ENCODE assay signal across 14 cellular contexts in genomic region chr3:87206070-87206469, GRCh38. TPM values are rescaled to one million over a fixed set of nuclear protein-coding genes. Genes with fewer than 3 reads are reported as not detected.
DNase-seq lines count a peak whose midpoint lies in the region; TF ChIP-seq lines count a peak whose summit lies in the region.
"Had no signal": no experiment of that assay in that cellular context is flagged by ENCODE, and none has a peak within 500 bp of the region (broad histone marks: within the 10 kb centered on the region; RNA-seq: fewer than 3 reads in every experiment).

No MANE protein-coding gene starts in this region.

- in situ Hi-C loops in astrocyte of the cerebellum (cut with HindIII; ENCODE audit: low sequenced_read_pairs): no loop called here

- H3K27me3 Mint-ChIP-seq in HFFc6 (ENCODE audit: insufficient read depth): no peaks in the 10 kb centered on the region; the same call in 1 of the 2 replicates

- no peaks in the 10 kb centered on the region for H3K36me3 Mint-ChIP-seq in HFFc6 (ENCODE audit: low read depth)
- H3K36me3 Mint-ChIP-seq: IgD-negative memory B cell had no signal

- no peaks in the 10 kb centered on the region for H3K36me3 ChIP-seq in kidney epithelial cell (ENCODE audit: control insufficient read depth, insufficient read depth, low read length)

- no peak overlapping the region; the same call in 1 of the 2 replicates for H3K4me3 Mint-ChIP-seq in HFFc6
- H3K4me3 Mint-ChIP-seq: IgD-negative memory B cell had no signal

- TF ChIP-seq CTCF in HFFc6 (IDR thresholded peaks at IDR 0.05) (no peak), astrocyte of the cerebellum (IDR thresholded peaks at IDR 0.05; ENCODE audit: low read depth, low read length, missing control alignments) (no peak), kidney epithelial cell (IDR thresholded peaks at IDR 0.05; ENCODE audit: insufficient read depth, low read length, poor library complexity, severe bottlenecking) (no peak)

- DNase-seq in AG08396 (ENCODE audit: low spot score): peak; percentile 23
- DNase-seq in HFFc6: peak; percentile 91
- peak; percentile 11 for DNase-seq in astrocyte of the cerebellum (ENCODE audit: low read depth)
- DNase-seq in kidney epithelial cell (ENCODE audit: low read depth): peak; percentile 41
- no peak for DNase-seq in dermis blood vessel endothelial cell
- DNase-seq in NCI-H1417 (lab: John Stamatoyannopoulos, UW): no peak
- no peak for DNase-seq in NCI-H1930 (lab: John Stamatoyannopoulos, UW)
- no peak for DNase-seq in nucleus accumbens (lab: John Stamatoyannopoulos, UW)
- DNase-seq: activated CD4-positive, CD25-positive, alpha-beta regulatory T cell treated with anti-CD3 and anti-CD28 coated beads, Interleukin-2, amount 50 U/mL, for 72 hours; cortex of kidney; NCI-H2171; Right ventricle myocardium superior; stimulated activated naive CD4-positive, alpha-beta T cell treated with Interleukin-2 at 50 U/mL for 16 hours had no signal

- no peaks in the 10 kb centered on the region for H3K27me3 ChIP-seq in kidney epithelial cell (ENCODE audit: control insufficient read depth, insufficient read depth, low read length)

- H3K4me1 Mint-ChIP-seq in HFFc6 (ENCODE audit: low read depth): no peaks in the 10 kb centered on the region
- H3K4me1 Mint-ChIP-seq: IgD-negative memory B cell had no signal

- H3K4me3 ChIP-seq in astrocyte of the cerebellum (ENCODE audit: low read depth, low read length) (no peak overlapping the region), kidney epithelial cell (ENCODE audit: low read depth, low read length) (no peak overlapping the region)

- H3K9me3 Mint-ChIP-seq in HFFc6: no peaks in the 10 kb centered on the region
- H3K9me3 Mint-ChIP-seq: IgD-negative memory B cell had no signal

- H3K27ac Mint-ChIP-seq in HFFc6: no peak overlapping the region; the same call in 1 of the 2 replicates
- H3K27ac Mint-ChIP-seq: IgD-negative memory B cell had no signal

RNA-seq across cellular contexts. Expression of gene CHMP2B, which starts 21.0 kb away (rescaled TPM):
- total RNA-seq in HFFc6 (2021; fragmentation: NEBNext Ultra II Directional; extraction: Animal tissue kit (Norgen Biotek cat#: 25700)): 10 to 100 TPM; 34.9 to 46.4 (median 38.4) TPM
- 58.2 and 61.1 TPM in 2 replicates for total RNA-seq in kidney epithelial cell
- 18.5 and 23.5 TPM in 2 replicates for total RNA-seq in dermis blood vessel endothelial cell

Comparison
In these comparisons a context has a peak if more than half of its experiments do, and no peak if none do; other contexts are left out.
1. DNase-seq: peak in AG08396 (single experiment), HFFc6 (single experiment), astrocyte of the cerebellum (single experiment) and kidney epithelial cell (single experiment); none in dermis blood vessel endothelial cell (single experiment), NCI-H1417 (0 of 3), NCI-H1930 (0 of 2) and nucleus accumbens (0 of 56).